ENCODE assay signal across 17 cellular contexts in genomic region chr2:9158786-9159779, GRCh38. TPM values are rescaled to one million over a fixed set of nuclear protein-coding genes. Genes with fewer than 3 reads are reported as not detected.
DNase-seq lines count a peak whose midpoint lies in the region; ATAC-seq and TF ChIP-seq lines count a peak whose summit lies in the region.
"Had no signal": no experiment of that assay in that cellular context is flagged by ENCODE, and none has a peak within 500 bp of the region (broad histone marks: within the 10 kb centered on the region; RNA-seq: fewer than 3 reads in every experiment).

No MANE protein-coding gene starts in this region.

- H3K4me1 ChIP-seq in mammary epithelial cell (ENCODE audit: insufficient read depth, low read length): peaks cover 12% of the 10 kb centered on the region
- H3K4me1 ChIP-seq in body of pancreas: no peaks in the 10 kb centered on the region
- H3K4me1 ChIP-seq in A673 (ENCODE audit: insufficient read depth, low read length, poor library complexity, severe bottlenecking): no peaks in the 10 kb centered on the region
- H3K4me1 ChIP-seq: BE2C had no signal

- in situ Hi-C loops in mammary epithelial cell (cut with MboI; ENCODE audit: low sequenced_read_pairs in 2 of 2): no loop called here
- in situ Hi-C loops in SK-MEL-5 (cut with HindIII; ENCODE audit: low pct_unique_long_range_greater_than_20kb, low sequenced_read_pairs): no loop called here

- intact Hi-C loops in mammary epithelial cell (cut with micrococcal nuclease): no loop called here
- intact Hi-C loops in MCF 10A (cut with micrococcal nuclease): no loop called here
- intact Hi-C loops in body of pancreas (cut with DNase I): no loop called here
- intact Hi-C loops in A673 (cut with micrococcal nuclease; ENCODE audit: unreplicated experiment): no loop called here

- H3K27me3 Mint-ChIP-seq in MCF 10A (ENCODE audit: insufficient read depth, unreplicated experiment): no peaks in the 10 kb centered on the region

- TF ChIP-seq POLR2A in body of pancreas (IDR thresholded peaks at IDR 0.05): no peak

- H3K36me3 ChIP-seq in mammary epithelial cell (ENCODE audit: insufficient read depth, low read length): no peaks in the 10 kb centered on the region
- no peaks in the 10 kb centered on the region for H3K36me3 ChIP-seq in body of pancreas (replicated peaks in 1 of 2; ENCODE audit: insufficient read depth in 1 of 2, low read depth in 2 of 2)
- no peaks in the 10 kb centered on the region for H3K36me3 ChIP-seq in A673 (ENCODE audit: insufficient read depth, low read length, poor library complexity, severe bottlenecking)
- H3K36me3 ChIP-seq: BE2C had no signal

- H3K4me3 ChIP-seq in mammary epithelial cell (replicated peaks in 1 of 3; ENCODE audit: insufficient read depth in 1 of 3, low read depth in 2 of 3, low read length in 3 of 3) (no peak overlapping the region), body of pancreas (no peak overlapping the region), A673 (ENCODE audit: low read depth, low read length, poor library complexity, severe bottlenecking) (no peak overlapping the region)
- H3K4me3 ChIP-seq: SK-N-MC had no signal

- no peak overlapping the region for H3K27ac Mint-ChIP-seq in MCF 10A (ENCODE audit: low read depth, unreplicated experiment)
- H3K27ac Mint-ChIP-seq: CD4-positive, alpha-beta memory T cell had no signal

- BruUV-seq in mammary epithelial cell (replicated peaks; lab: Mats Ljungman, UMichigan) (no TSS peak), MCF 10A (replicated peaks; lab: Mats Ljungman, UMichigan) (no TSS peak), A673 (replicated peaks; lab: Mats Ljungman, UMichigan) (no TSS peak)

- no peaks in the 10 kb centered on the region for H3K79me2 ChIP-seq in mammary epithelial cell (ENCODE audit: insufficient read depth, low read length)

- H2AFZ ChIP-seq in mammary epithelial cell (ENCODE audit: low read depth, low read length): no peak overlapping the region

- H3K4me1 Mint-ChIP-seq in MCF 10A (ENCODE audit: insufficient read depth, unreplicated experiment): peaks cover 8% of the 10 kb centered on the region
- H3K4me1 Mint-ChIP-seq: CD4-positive, alpha-beta memory T cell had no signal

- no peaks in the 10 kb centered on the region for H3K9me3 Mint-ChIP-seq in MCF 10A (ENCODE audit: unreplicated experiment)

- H3K36me3 Mint-ChIP-seq in MCF 10A (ENCODE audit: insufficient read depth, unreplicated experiment): peaks cover 5% of the 10 kb centered on the region
- H3K36me3 Mint-ChIP-seq: CD4-positive, alpha-beta memory T cell had no signal

- H3K4me2 ChIP-seq in mammary epithelial cell (ENCODE audit: insufficient read depth, low read depth, low read length): no peak overlapping the region

- TF ChIP-seq CTCF in mammary epithelial cell (conservative IDR thresholded peaks at IDR 0.05 in 1 of 2, IDR thresholded peaks at IDR 0.05 in 1 of 2; ENCODE audit: extremely low read depth in 1 of 2, insufficient read depth in 1 of 2, low read depth in 1 of 2, low read length in 2 of 2) (no peak), MCF 10A (IDR thresholded peaks at IDR 0.05; ENCODE audit: unreplicated experiment) (no peak), body of pancreas (IDR thresholded peaks at IDR 0.05) (no peak), A673 (conservative IDR thresholded peaks at IDR 0.05; ENCODE audit: low read depth, low read length) (no peak)

- dilution Hi-C loops in mammary epithelial cell (cut with HindIII; ENCODE audit: low sequenced_read_pairs): no loop called here

- no peak overlapping the region for H3K9ac ChIP-seq in mammary epithelial cell (ENCODE audit: insufficient read depth, low read length)

- H3K27ac ChIP-seq in mammary epithelial cell (ENCODE audit: insufficient read depth, low read depth, low read length): no peak overlapping the region
- H3K27ac ChIP-seq in epithelial cell of prostate: peak overlapping the region; percentile 42
- no peak overlapping the region for H3K27ac ChIP-seq in body of pancreas
- H3K27ac ChIP-seq in A673 (ENCODE audit: low read depth, low read length, poor library complexity, severe bottlenecking): no peak overlapping the region
- H3K27ac ChIP-seq: SK-N-MC had no signal

- DNase-seq in mammary epithelial cell: peak; percentile 44
- DNase-seq in MCF 10A (ENCODE audit: unreplicated experiment): no peak
- peak; percentile 44 for DNase-seq in SK-MEL-5 (ENCODE audit: low read depth, low spot score)
- DNase-seq in epithelial cell of prostate (ENCODE audit: low read depth, low spot score): no peak
- no peak for DNase-seq in body of pancreas
- DNase-seq in iPS-NIHi11 (ENCODE audit: low spot score): no peak
- DNase-seq in A673 (ENCODE audit: low spot score): no peak
- DNase-seq: BE2C; CD4-positive, alpha-beta memory T cell; NCI-H1048; NCI-H1436; NCI-H1930; NCI-H446; NCI-H526 treated with DMSO at 0.1 percent for 48 hours had no signal

- CTCF ChIA-PET in mammary epithelial cell (lab: Charles Lee; ENCODE audit: low non-redundant PET): no interaction called here
- CTCF ChIA-PET in MCF 10A (lab: Yijun Ruan, JAX): interaction anchor here (0.6 to 1.9 kb wide), 4 partner anchors 20 to 80 kb away, joined by 3 to 5 read pairs (median 4); no protein-coding TSS in a partner anchor
- CTCF ChIA-PET in A673 (lab: Charles Lee): interaction anchor here (0.5 to 0.7 kb wide), 2 partner anchors 20 to 175 kb away, joined by 4 to 16 read pairs; no protein-coding TSS in a partner anchor

- H3K27me3 ChIP-seq in mammary epithelial cell (ENCODE audit: insufficient read depth, low read length): no peaks in the 10 kb centered on the region
- H3K27me3 ChIP-seq in body of pancreas: no peaks in the 10 kb centered on the region
- H3K27me3 ChIP-seq in A673 (replicated peaks; ENCODE audit: insufficient read depth, low read depth, low read length, poor library complexity): no peaks in the 10 kb centered on the region
- H3K27me3 ChIP-seq: BE2C had no signal

- POLR2A ChIA-PET in MCF 10A (lab: Yijun Ruan, JAX): interaction anchor here (0.6 to 1.6 kb wide), 2 partner anchors 20 to 50 kb away, joined by 3 to 8 read pairs; no protein-coding TSS in a partner anchor
- POLR2A ChIA-PET in A673 (lab: Charles Lee; ENCODE audit: low non-redundant PET): no interaction called here

- no peak for ATAC-seq in body of pancreas
- ATAC-seq: Panc1, Right ventricle myocardium inferior had no signal

- 70% methylated on average over 8 of the region's 10 CpGs for WGBS in mammary epithelial cell (ENCODE audit: low coverage, missing lambda C conversion rate)
- 82 to 87% methylated on average over 10 of the region's 10 CpGs for WGBS in body of pancreas, 2 donors

- no peak overlapping the region for H3K4me3 Mint-ChIP-seq in MCF 10A (ENCODE audit: unreplicated experiment)
- H3K4me3 Mint-ChIP-seq: CD4-positive, alpha-beta memory T cell had no signal

- H4K20me1 ChIP-seq in mammary epithelial cell (ENCODE audit: insufficient read depth, low read length): no peaks in the 10 kb centered on the region

- H3K9me3 ChIP-seq in mammary epithelial cell (replicated peaks; ENCODE audit: insufficient read depth, low read length): no peaks in the 10 kb centered on the region
- no peaks in the 10 kb centered on the region for H3K9me3 ChIP-seq in body of pancreas
- no peaks in the 10 kb centered on the region for H3K9me3 ChIP-seq in A673 (ENCODE audit: low read depth, low read length, poor library complexity, severe bottlenecking)
- H3K9me3 ChIP-seq: BE2C had no signal

RNA-seq across cellular contexts. Expression of gene ASAP2, which starts 47.5 kb away (rescaled TPM):
- total RNA-seq in mammary epithelial cell (100 to 1,000 TPM in 1 of 2 donors, 10 to 100 TPM in 1; 40.8 to 137 TPM), MCF 10A (2022) (80.8 and 89.5 TPM in 2 replicates), body of pancreas (10 to 100 TPM; 12.5 to 23.7 TPM), A673 (2021) (45.1 and 46.8 TPM in 2 replicates)
- 56.4 TPM for polyA plus RNA-seq in mammary epithelial cell
- polyA minus RNA-seq in mammary epithelial cell: 60.0 TPM
- 16.1 and 17.6 TPM in 2 replicates for total RNA-seq in SK-MEL-5 (2014; rRNA removed; shearing (Covaris generic))
- 18.8 and 26.4 TPM in 2 replicates for polyA plus RNA-seq in SK-MEL-5 (2015; cell fraction: cytosol; rRNA removed)
- polyA plus RNA-seq in SK-MEL-5 (2015; cell fraction: nucleus; rRNA removed): 36.2 and 40.4 TPM in 2 replicates
- total RNA-seq: CD4-positive, alpha-beta memory T cell had no signal
- polyA plus RNA-seq: CD4-positive, alpha-beta memory T cell had no signal

Comparison
In these comparisons a context has a peak if more than half of its experiments do, and no peak if none do; other contexts are left out.
1. DNase-seq: peak in mammary epithelial cell (single experiment) and SK-MEL-5 (single experiment); none in MCF 10A (single experiment), epithelial cell of prostate (single experiment), body of pancreas (0 of 4), iPS-NIHi11 (single experiment) and A673 (single experiment).